23 cellular contexts compared by ENCODE assay signal in genomic region chr3:128424508-128425069, GRCh38. TPM values are rescaled to one million over a fixed set of nuclear protein-coding genes. Genes with fewer than 3 reads are reported as not detected.
A peak's percentile ranks its signal among the peaks of the same experiment; 100 is the strongest.
DNase-seq lines count a peak whose midpoint lies in the region; ATAC-seq, FAIRE-seq and TF ChIP-seq lines count a peak whose summit lies in the region.
"Had no signal": no experiment of that assay in that cellular context is flagged by ENCODE, and none has a peak within 500 bp of the region (broad histone marks: within the 10 kb centered on the region; RNA-seq: fewer than 3 reads in every experiment).

No MANE protein-coding gene starts in this region.

- H2AFZ ChIP-seq in astrocyte (ENCODE audit: low read depth, low read length) (no peak overlapping the region), neural progenitor cell (replicated peaks) (no peak overlapping the region)
- H2AFZ ChIP-seq: hepatocyte had no signal

- H3K36me3 ChIP-seq in CD8-positive, alpha-beta memory T cell (ENCODE audit: insufficient read depth, low read length): no peaks in the 10 kb centered on the region
- H3K36me3 ChIP-seq in astrocyte (ENCODE audit: insufficient read depth, low read length) (no peaks in the 10 kb centered on the region), neural progenitor cell (no peaks in the 10 kb centered on the region)
- H3K36me3 ChIP-seq: pancreas had no signal

- H3K9me3 ChIP-seq in CD8-positive, alpha-beta memory T cell (ENCODE audit: low read length): no peaks in the 10 kb centered on the region
- H3K9me3 ChIP-seq in astrocyte (ENCODE audit: insufficient read depth, low read depth, low read length): peaks cover under 1% of the 10 kb centered on the region
- no peaks in the 10 kb centered on the region for H3K9me3 ChIP-seq in neural progenitor cell (ENCODE audit: low read depth)
- H3K9me3 ChIP-seq: pancreas had no signal

- H3K79me2 ChIP-seq in astrocyte (ENCODE audit: insufficient read depth, low read length) (no peaks in the 10 kb centered on the region), neural progenitor cell (ENCODE audit: low read depth) (no peaks in the 10 kb centered on the region)
- H3K79me2 ChIP-seq: hepatocyte had no signal

- no peak overlapping the region for H3K27ac Mint-ChIP-seq in CD8-positive, alpha-beta memory T cell
- H3K27ac Mint-ChIP-seq in astrocyte (ENCODE audit: unreplicated experiment): no peak overlapping the region
- H3K27ac Mint-ChIP-seq in neural progenitor cell: no peak overlapping the region

- H3K27me3 Mint-ChIP-seq in CD8-positive, alpha-beta memory T cell: peaks cover 6 to 12% of the 10 kb centered on the region in 2 donors
- H3K27me3 Mint-ChIP-seq in astrocyte (ENCODE audit: low read depth, unreplicated experiment) (peaks cover 64% of the 10 kb centered on the region), neural progenitor cell (ENCODE audit: insufficient read depth, low read depth) (peaks cover 9% of the 10 kb centered on the region)

- peaks cover 9% of the 10 kb centered on the region for H3F3A ChIP-seq in neural progenitor cell (ENCODE audit: low read depth)

- POLR2A ChIA-PET in CD8-positive, alpha-beta memory T cell (lab: Charles Lee): no interaction called here

- CTCF ChIA-PET in CD8-positive, alpha-beta memory T cell (lab: Charles Lee): interaction anchor here (1.0 to 5.1 kb wide), 2 partner anchors 75 to 183 kb away, joined by 4 to 51 read pairs; no protein-coding TSS in a partner anchor

- no peaks in the 10 kb centered on the region for H3K4me1 Mint-ChIP-seq in CD8-positive, alpha-beta memory T cell
- H3K4me1 Mint-ChIP-seq in astrocyte (ENCODE audit: low read depth, unreplicated experiment): no peaks in the 10 kb centered on the region
- peaks cover 17% of the 10 kb centered on the region for H3K4me1 Mint-ChIP-seq in neural progenitor cell
- H3K4me1 Mint-ChIP-seq: naive B cell had no signal

- H3K27ac ChIP-seq in CD8-positive, alpha-beta memory T cell (ENCODE audit: low read depth, low read length): peak overlapping the region; percentile 20
- H3K27ac ChIP-seq in astrocyte (ENCODE audit: low read depth, low read length) (no peak overlapping the region), neural progenitor cell (no peak overlapping the region)
- H3K27ac ChIP-seq: hepatocyte, KMS-11, pancreas had no signal

- H3K4me3 ChIP-seq in CD8-positive, alpha-beta memory T cell (ENCODE audit: low read length): no peak overlapping the region
- H3K4me3 ChIP-seq in astrocyte (ENCODE audit: insufficient read depth, low read depth, low read length): no peak overlapping the region
- H3K4me3 ChIP-seq in neural progenitor cell: no peak overlapping the region
- H3K4me3 ChIP-seq: hepatocyte, lung, pancreas had no signal

- peak overlapping the region in 1 of 7 donors; percentile 59 for H3K4me3 Mint-ChIP-seq in CD8-positive, alpha-beta memory T cell
- no peak overlapping the region for H3K4me3 Mint-ChIP-seq in astrocyte (ENCODE audit: unreplicated experiment)
- H3K4me3 Mint-ChIP-seq in neural progenitor cell: peak overlapping the region; percentile 14
- H3K4me3 Mint-ChIP-seq: naive B cell had no signal

- no peaks in the 10 kb centered on the region for H3K4me1 ChIP-seq in CD8-positive, alpha-beta memory T cell (ENCODE audit: insufficient read depth, low read length)
- H3K4me1 ChIP-seq in astrocyte (ENCODE audit: insufficient read depth, low read length): no peaks in the 10 kb centered on the region
- peaks cover 3% of the 10 kb centered on the region for H3K4me1 ChIP-seq in neural progenitor cell

- no peak for ATAC-seq in HG03139 (IDR thresholded peaks at IDR 0.05; ENCODE audit: unreplicated experiment)
- ATAC-seq in HG03439 (IDR thresholded peaks at IDR 0.05; ENCODE audit: unreplicated experiment): no peak
- ATAC-seq: pancreas, SK-N-SH treated with all-trans-retinoic acid at 6 μM for 48 hours had no signal

- no peak for DNase-seq in CD8-positive, alpha-beta memory T cell
- DNase-seq in HT-29 (ENCODE audit: low spot score) (peak; percentile 97), astrocyte (ENCODE audit: low read depth) (peak; percentile 42), neural progenitor cell (ENCODE audit: low spot score) (no peak), GM13976 (ENCODE audit: low spot score) (no peak), COLO668 (lab: John Stamatoyannopoulos, UW; ENCODE audit: unreplicated experiment) (no peak)
- DNase-seq: activated CD4-positive, alpha-beta T cell treated with anti-CD3 and anti-CD28 coated beads for 48 hours; activated CD8-positive, alpha-beta memory T cell treated with anti-CD3 and anti-CD28 coated beads, Interleukin-2, amount 50 U/mL, for 4 hours; activated effector memory CD4-positive, alpha-beta T cell treated with Interleukin-2 at 50 U/mL for 16 hours; caudate nucleus; effector CD4-positive, alpha-beta T cell; naive B cell; NCI-H526 had no signal

- H3K4me2 ChIP-seq in astrocyte (ENCODE audit: low read length) (no peak overlapping the region), neural progenitor cell (no peak overlapping the region)
- H3K4me2 ChIP-seq: hepatocyte, KMS-11 had no signal

- no peaks in the 10 kb centered on the region for H3K36me3 Mint-ChIP-seq in CD8-positive, alpha-beta memory T cell
- H3K36me3 Mint-ChIP-seq in astrocyte (ENCODE audit: low read depth, unreplicated experiment) (no peaks in the 10 kb centered on the region), neural progenitor cell (no peaks in the 10 kb centered on the region)
- H3K36me3 Mint-ChIP-seq: naive B cell had no signal

- H4K20me1 ChIP-seq in astrocyte (ENCODE audit: insufficient read depth, low read length) (no peaks in the 10 kb centered on the region), neural progenitor cell (ENCODE audit: low read depth) (peaks cover 14% of the 10 kb centered on the region)

- no peaks in the 10 kb centered on the region for H3K27me3 ChIP-seq in CD8-positive, alpha-beta memory T cell (ENCODE audit: insufficient read depth, low read length, poor library complexity, severe bottlenecking)
- H3K27me3 ChIP-seq in astrocyte (ENCODE audit: insufficient read depth, low read length) (peaks cover 16% of the 10 kb centered on the region), neural progenitor cell (peaks cover 54% of the 10 kb centered on the region)
- H3K27me3 ChIP-seq: hepatocyte, pancreas had no signal

- no peaks in the 10 kb centered on the region for H3K9me3 Mint-ChIP-seq in CD8-positive, alpha-beta memory T cell
- H3K9me3 Mint-ChIP-seq in astrocyte (ENCODE audit: unreplicated experiment): no peaks in the 10 kb centered on the region
- H3K9me3 Mint-ChIP-seq in neural progenitor cell: no peaks in the 10 kb centered on the region
- H3K9me3 Mint-ChIP-seq: naive B cell had no signal

- no peak for TF ChIP-seq CTCF in astrocyte (IDR thresholded peaks at IDR 0.05; ENCODE audit: insufficient read depth, low read depth, low read length)
- TF ChIP-seq CTCF in neural progenitor cell (IDR thresholded peaks at IDR 0.05): no peak
- no peak for TF ChIP-seq CTCF in GM13976 (IDR thresholded peaks at IDR 0.05; ENCODE audit: borderline replicate concordance, control extremely low read depth, extremely low read depth, insufficient read depth, missing control alignments)

- H3K9ac ChIP-seq in astrocyte (ENCODE audit: low read length) (no peak overlapping the region), neural progenitor cell (no peak overlapping the region)
- H3K9ac ChIP-seq: KMS-11 had no signal

- no peak for FAIRE-seq in astrocyte (lab: Jason Lieb, UNC)
- FAIRE-seq: D721Med, keratinocyte, pancreas had no signal

- in situ Hi-C loops in GM13976 (cut with MboI; ENCODE audit: low sequenced_read_pairs, unreplicated experiment): loop anchor here (10.0 kb wide), 1 partner anchor 70 kb away; the partner anchor contains the start of gene GATA2

RNA-seq across cellular contexts. Expression of gene DNAJB8, which starts 42.1 kb away (rescaled TPM):
- not detected for total RNA-seq in CD8-positive, alpha-beta memory T cell
- polyA plus RNA-seq in CD8-positive, alpha-beta memory T cell: not detected
- total RNA-seq in HT-29 (2014; rRNA removed; shearing (Covaris generic)): not detected in 2 replicates
- total RNA-seq in astrocyte (not detected in 2 replicates), neural progenitor cell (ENCODE audit: low replicate concordance) (not detected in 2 replicates)
- total RNA-seq: hepatocyte, lung, pancreas, ureter had no signal
- polyA plus RNA-seq: hepatocyte, keratinocyte, lung, pancreas had no signal

Comparison
In these comparisons a context has a peak if more than half of its experiments do, and no peak if none do; other contexts are left out.
1. DNase-seq: peak in HT-29 (single experiment) and astrocyte (single experiment); none in CD8-positive, alpha-beta memory T cell (0 of 5), neural progenitor cell (single experiment), GM13976 (single experiment) and COLO668 (single experiment).